ENCODE assay signal across 5 cellular contexts in genomic region chr1:206173110-206173719, GRCh38. TPM values are rescaled to one million over a fixed set of nuclear protein-coding genes. Genes with fewer than 3 reads are reported as not detected.
"Had no signal": no experiment of that assay in that cellular context is flagged by ENCODE, and none has a peak within 500 bp of the region (broad histone marks: within the 10 kb centered on the region; RNA-seq: fewer than 3 reads in every experiment).

No MANE protein-coding gene starts in this region.

RNA-seq across cellular contexts. Expression of gene AVPR1B, which starts 56.0 kb away (rescaled TPM):
- total RNA-seq: GM23248, H4, H7, H9, HFFc6 had no signal
- polyA plus RNA-seq: GM23248 had no signal
